In the genomic region with DNA sequence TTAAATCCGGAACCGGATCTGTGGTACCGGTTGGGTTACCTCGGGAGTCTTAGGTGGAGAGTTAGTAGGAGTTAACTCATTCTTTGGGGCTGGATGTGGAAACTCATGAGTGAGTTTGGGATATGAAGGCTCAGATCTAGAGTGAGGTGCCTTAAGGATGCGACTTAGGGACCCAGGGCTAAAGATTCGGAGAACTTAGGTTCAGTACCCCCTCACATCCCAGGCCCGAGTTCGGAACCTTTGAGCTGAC, we compare ENCODE assay signal across 1 cellular context.
TF ChIP-seq lines count a peak whose summit lies in the region.

No MANE protein-coding gene starts in this region.

TF ChIP-seq in GM23338, 12 proteins besides CTCF, POLR2A, EP300 and RAD21 (continued from another document):
- TF ChIP-seq, protein P1, sequence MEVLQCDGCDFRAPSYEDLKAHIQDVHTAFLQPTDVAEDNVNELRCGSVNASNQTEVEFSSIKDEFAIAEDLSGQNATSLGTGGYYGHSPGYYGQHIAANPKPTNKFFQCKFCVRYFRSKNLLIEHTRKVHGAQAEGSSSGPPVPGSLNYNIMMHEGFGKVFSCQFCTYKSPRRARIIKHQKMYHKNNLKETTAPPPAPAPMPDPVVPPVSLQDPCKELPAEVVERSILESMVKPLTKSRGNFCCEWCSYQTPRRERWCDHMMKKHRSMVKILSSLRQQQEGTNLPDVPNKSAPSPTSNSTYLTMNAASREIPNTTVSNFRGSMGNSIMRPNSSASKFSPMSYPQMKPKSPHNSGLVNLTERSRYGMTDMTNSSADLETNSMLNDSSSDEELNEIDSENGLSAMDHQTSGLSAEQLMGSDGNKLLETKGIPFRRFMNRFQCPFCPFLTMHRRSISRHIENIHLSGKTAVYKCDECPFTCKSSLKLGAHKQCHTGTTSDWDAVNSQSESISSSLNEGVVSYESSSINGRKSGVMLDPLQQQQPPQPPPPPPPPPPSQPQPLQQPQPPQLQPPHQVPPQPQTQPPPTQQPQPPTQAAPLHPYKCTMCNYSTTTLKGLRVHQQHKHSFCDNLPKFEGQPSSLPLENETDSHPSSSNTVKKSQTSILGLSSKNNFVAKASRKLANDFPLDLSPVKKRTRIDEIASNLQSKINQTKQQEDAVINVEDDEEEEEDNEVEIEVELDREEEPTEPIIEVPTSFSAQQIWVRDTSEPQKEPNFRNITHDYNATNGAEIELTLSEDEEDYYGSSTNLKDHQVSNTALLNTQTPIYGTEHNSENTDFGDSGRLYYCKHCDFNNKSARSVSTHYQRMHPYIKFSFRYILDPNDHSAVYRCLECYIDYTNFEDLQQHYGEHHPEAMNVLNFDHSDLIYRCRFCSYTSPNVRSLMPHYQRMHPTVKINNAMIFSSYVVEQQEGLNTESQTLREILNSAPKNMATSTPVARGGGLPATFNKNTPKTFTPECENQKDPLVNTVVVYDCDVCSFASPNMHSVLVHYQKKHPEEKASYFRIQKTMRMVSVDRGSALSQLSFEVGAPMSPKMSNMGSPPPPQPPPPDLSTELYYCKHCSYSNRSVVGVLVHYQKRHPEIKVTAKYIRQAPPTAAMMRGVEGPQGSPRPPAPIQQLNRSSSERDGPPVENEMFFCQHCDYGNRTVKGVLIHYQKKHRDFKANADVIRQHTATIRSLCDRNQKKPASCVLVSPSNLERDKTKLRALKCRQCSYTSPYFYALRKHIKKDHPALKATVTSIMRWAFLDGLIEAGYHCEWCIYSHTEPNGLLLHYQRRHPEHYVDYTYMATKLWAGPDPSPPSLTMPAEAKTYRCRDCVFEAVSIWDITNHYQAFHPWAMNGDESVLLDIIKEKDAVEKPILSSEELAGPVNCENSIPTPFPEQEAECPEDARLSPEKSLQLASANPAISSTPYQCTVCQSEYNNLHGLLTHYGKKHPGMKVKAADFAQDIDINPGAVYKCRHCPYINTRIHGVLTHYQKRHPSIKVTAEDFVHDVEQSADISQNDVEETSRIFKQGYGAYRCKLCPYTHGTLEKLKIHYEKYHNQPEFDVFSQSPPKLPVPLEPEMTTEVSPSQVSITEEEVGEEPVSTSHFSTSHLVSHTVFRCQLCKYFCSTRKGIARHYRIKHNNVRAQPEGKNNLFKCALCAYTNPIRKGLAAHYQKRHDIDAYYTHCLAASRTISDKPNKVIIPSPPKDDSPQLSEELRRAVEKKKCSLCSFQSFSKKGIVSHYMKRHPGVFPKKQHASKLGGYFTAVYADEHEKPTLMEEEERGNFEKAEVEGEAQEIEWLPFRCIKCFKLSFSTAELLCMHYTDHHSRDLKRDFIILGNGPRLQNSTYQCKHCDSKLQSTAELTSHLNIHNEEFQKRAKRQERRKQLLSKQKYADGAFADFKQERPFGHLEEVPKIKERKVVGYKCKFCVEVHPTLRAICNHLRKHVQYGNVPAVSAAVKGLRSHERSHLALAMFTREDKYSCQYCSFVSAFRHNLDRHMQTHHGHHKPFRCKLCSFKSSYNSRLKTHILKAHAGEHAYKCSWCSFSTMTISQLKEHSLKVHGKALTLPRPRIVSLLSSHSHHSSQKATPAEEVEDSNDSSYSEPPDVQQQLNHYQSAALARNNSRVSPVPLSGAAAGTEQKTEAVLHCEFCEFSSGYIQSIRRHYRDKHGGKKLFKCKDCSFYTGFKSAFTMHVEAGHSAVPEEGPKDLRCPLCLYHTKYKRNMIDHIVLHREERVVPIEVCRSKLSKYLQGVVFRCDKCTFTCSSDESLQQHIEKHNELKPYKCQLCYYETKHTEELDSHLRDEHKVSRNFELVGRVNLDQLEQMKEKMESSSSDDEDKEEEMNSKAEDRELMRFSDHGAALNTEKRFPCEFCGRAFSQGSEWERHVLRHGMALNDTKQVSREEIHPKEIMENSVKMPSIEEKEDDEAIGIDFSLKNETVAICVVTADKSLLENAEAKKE (CRISPR knock-in tag; IDR thresholded peaks at IDR 0.05) = no peak
- no peak for TF ChIP-seq ZNF114 (CRISPR knock-in tag; IDR thresholded peaks at IDR 0.05)
- TF ChIP-seq CREB1 (CRISPR knock-in tag; IDR thresholded peaks at IDR 0.05; ENCODE audit: low read depth) = no peak
- no peak for TF ChIP-seq NANOG (IDR thresholded peaks at IDR 0.05; ENCODE audit: borderline replicate concordance)
- TF ChIP-seq, protein P2, sequence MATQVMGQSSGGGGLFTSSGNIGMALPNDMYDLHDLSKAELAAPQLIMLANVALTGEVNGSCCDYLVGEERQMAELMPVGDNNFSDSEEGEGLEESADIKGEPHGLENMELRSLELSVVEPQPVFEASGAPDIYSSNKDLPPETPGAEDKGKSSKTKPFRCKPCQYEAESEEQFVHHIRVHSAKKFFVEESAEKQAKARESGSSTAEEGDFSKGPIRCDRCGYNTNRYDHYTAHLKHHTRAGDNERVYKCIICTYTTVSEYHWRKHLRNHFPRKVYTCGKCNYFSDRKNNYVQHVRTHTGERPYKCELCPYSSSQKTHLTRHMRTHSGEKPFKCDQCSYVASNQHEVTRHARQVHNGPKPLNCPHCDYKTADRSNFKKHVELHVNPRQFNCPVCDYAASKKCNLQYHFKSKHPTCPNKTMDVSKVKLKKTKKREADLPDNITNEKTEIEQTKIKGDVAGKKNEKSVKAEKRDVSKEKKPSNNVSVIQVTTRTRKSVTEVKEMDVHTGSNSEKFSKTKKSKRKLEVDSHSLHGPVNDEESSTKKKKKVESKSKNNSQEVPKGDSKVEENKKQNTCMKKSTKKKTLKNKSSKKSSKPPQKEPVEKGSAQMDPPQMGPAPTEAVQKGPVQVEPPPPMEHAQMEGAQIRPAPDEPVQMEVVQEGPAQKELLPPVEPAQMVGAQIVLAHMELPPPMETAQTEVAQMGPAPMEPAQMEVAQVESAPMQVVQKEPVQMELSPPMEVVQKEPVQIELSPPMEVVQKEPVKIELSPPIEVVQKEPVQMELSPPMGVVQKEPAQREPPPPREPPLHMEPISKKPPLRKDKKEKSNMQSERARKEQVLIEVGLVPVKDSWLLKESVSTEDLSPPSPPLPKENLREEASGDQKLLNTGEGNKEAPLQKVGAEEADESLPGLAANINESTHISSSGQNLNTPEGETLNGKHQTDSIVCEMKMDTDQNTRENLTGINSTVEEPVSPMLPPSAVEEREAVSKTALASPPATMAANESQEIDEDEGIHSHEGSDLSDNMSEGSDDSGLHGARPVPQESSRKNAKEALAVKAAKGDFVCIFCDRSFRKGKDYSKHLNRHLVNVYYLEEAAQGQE (IDR thresholded peaks at IDR 0.05; ENCODE audit: unreplicated experiment) = no peak
TF ChIP-seq in GM23338: peak in this region for 0.
